ENCODE assay signal across 1 cellular context in the genomic region with DNA sequence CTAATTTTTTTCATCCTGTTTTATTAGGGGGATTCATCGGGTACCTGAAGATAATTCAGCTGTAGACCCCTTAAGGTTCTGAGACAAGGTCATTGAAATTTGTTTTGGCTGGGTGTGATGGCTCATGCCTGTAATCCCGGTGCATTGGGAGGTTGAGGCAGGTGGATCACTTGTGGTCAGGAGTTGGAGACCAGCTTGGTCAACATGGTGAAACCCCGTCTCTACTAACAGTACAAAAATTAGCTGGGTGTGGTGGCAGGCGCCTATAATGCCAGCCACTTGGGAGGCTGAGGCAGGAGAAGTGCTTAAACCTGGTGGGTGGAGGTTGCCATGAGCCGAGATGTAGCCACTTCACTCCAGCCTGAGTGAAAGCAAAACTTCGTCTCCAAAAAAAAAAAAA.
TF ChIP-seq lines count a peak whose summit lies in the region.

No MANE protein-coding gene starts in this region.

TF ChIP-seq in GM12878, 131 proteins besides CTCF, POLR2A, EP300 and RAD21:
- TF ChIP-seq, protein P1, sequence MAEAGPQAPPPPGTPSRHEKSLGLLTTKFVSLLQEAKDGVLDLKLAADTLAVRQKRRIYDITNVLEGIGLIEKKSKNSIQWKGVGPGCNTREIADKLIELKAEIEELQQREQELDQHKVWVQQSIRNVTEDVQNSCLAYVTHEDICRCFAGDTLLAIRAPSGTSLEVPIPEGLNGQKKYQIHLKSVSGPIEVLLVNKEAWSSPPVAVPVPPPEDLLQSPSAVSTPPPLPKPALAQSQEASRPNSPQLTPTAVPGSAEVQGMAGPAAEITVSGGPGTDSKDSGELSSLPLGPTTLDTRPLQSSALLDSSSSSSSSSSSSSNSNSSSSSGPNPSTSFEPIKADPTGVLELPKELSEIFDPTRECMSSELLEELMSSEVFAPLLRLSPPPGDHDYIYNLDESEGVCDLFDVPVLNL (IDR thresholded peaks at IDR 0.05; ENCODE audit: low read depth, low read length): no peak
- TF ChIP-seq, protein P2, sequence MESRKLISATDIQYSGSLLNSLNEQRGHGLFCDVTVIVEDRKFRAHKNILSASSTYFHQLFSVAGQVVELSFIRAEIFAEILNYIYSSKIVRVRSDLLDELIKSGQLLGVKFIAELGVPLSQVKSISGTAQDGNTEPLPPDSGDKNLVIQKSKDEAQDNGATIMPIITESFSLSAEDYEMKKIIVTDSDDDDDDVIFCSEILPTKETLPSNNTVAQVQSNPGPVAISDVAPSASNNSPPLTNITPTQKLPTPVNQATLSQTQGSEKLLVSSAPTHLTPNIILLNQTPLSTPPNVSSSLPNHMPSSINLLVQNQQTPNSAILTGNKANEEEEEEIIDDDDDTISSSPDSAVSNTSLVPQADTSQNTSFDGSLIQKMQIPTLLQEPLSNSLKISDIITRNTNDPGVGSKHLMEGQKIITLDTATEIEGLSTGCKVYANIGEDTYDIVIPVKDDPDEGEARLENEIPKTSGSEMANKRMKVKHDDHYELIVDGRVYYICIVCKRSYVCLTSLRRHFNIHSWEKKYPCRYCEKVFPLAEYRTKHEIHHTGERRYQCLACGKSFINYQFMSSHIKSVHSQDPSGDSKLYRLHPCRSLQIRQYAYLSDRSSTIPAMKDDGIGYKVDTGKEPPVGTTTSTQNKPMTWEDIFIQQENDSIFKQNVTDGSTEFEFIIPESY (IDR thresholded peaks at IDR 0.05): no peak
- TF ChIP-seq LARP7 (IDR thresholded peaks at IDR 0.05) (no peak), CHD2 (IDR thresholded peaks at IDR 0.05; ENCODE audit: borderline replicate concordance, low read depth, low read length) (no peak), SREBF1 (IDR thresholded peaks at IDR 0.05; ENCODE audit: low read length) (no peak), TBL1XR1 (IDR thresholded peaks at IDR 0.05; ENCODE audit: low read depth, low read length) (no peak), ZNF24 (IDR thresholded peaks at IDR 0.05) (no peak), ZNF207 (IDR thresholded peaks at IDR 0.05; ENCODE audit: borderline replicate concordance) (no peak), JUNB (IDR thresholded peaks at IDR 0.05) (no peak)
- TF ChIP-seq, protein P3, sequence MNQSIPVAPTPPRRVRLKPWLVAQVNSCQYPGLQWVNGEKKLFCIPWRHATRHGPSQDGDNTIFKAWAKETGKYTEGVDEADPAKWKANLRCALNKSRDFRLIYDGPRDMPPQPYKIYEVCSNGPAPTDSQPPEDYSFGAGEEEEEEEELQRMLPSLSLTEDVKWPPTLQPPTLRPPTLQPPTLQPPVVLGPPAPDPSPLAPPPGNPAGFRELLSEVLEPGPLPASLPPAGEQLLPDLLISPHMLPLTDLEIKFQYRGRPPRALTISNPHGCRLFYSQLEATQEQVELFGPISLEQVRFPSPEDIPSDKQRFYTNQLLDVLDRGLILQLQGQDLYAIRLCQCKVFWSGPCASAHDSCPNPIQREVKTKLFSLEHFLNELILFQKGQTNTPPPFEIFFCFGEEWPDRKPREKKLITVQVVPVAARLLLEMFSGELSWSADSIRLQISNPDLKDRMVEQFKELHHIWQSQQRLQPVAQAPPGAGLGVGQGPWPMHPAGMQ (IDR thresholded peaks at IDR 0.05; ENCODE audit: borderline replicate concordance): no peak
- TF ChIP-seq, protein P4, sequence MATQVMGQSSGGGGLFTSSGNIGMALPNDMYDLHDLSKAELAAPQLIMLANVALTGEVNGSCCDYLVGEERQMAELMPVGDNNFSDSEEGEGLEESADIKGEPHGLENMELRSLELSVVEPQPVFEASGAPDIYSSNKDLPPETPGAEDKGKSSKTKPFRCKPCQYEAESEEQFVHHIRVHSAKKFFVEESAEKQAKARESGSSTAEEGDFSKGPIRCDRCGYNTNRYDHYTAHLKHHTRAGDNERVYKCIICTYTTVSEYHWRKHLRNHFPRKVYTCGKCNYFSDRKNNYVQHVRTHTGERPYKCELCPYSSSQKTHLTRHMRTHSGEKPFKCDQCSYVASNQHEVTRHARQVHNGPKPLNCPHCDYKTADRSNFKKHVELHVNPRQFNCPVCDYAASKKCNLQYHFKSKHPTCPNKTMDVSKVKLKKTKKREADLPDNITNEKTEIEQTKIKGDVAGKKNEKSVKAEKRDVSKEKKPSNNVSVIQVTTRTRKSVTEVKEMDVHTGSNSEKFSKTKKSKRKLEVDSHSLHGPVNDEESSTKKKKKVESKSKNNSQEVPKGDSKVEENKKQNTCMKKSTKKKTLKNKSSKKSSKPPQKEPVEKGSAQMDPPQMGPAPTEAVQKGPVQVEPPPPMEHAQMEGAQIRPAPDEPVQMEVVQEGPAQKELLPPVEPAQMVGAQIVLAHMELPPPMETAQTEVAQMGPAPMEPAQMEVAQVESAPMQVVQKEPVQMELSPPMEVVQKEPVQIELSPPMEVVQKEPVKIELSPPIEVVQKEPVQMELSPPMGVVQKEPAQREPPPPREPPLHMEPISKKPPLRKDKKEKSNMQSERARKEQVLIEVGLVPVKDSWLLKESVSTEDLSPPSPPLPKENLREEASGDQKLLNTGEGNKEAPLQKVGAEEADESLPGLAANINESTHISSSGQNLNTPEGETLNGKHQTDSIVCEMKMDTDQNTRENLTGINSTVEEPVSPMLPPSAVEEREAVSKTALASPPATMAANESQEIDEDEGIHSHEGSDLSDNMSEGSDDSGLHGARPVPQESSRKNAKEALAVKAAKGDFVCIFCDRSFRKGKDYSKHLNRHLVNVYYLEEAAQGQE (IDR thresholded peaks at IDR 0.05; ENCODE audit: low read depth, low read length): no peak
